Comparison of ENCODE assay signal across 1 cellular context in genomic region chr12:48459259-48459658, GRCh38.
TF ChIP-seq lines count a peak whose summit lies in the region.

No MANE protein-coding gene starts in this region.

TF ChIP-seq in K562, 482 proteins besides CTCF, POLR2A, EP300 and RAD21 (continued from another document and continues in another):
- TF ChIP-seq YY1 (IDR thresholded peaks at IDR 0.05; ENCODE audit: borderline replicate concordance in 1 of 3, control insufficient read depth in 1 of 3, extremely low read depth in 1 of 3, insufficient read depth in 3 of 3, insufficient read length in 1 of 3, insufficient replicate concordance in 2 of 3, low read depth in 1 of 3, low read length in 2 of 3): no peak
- TF ChIP-seq BCLAF1 (IDR thresholded peaks at IDR 0.05; ENCODE audit: borderline replicate concordance in 1 of 2, control insufficient read depth in 1 of 2, low read depth in 2 of 2, low read length in 1 of 2): no peak
- no peak for TF ChIP-seq ZKSCAN8 (CRISPR knock-in tag; IDR thresholded peaks at IDR 0.05)
- no peak for TF ChIP-seq ZNF778 (CRISPR knock-in tag; IDR thresholded peaks at IDR 0.05)
- no peak for TF ChIP-seq XRCC4 (IDR thresholded peaks at IDR 0.05; ENCODE audit: extremely low read depth, insufficient read depth, insufficient read length)
- no peak for TF ChIP-seq POLR2B (IDR thresholded peaks at IDR 0.05; ENCODE audit: low read depth, partially characterized antibody)
- 0 out of 4 replicates have a peak, but pooled peaks of 1 of the 2 experiments have one; percentile 29 for TF ChIP-seq RCOR1 (IDR thresholded peaks at IDR 0.05; ENCODE audit: borderline replicate concordance in 1 of 2, low read depth in 2 of 2, low read length in 2 of 2)
- no peak for TF ChIP-seq MYC (IDR thresholded peaks at IDR 0.05; ENCODE audit: low read depth, low read length)
- TF ChIP-seq MYC (CRISPR knock-in tag; IDR thresholded peaks at IDR 0.05; ENCODE audit: borderline replicate concordance, low read depth): no peak
- TF ChIP-seq USF2 (CRISPR knock-in tag; IDR thresholded peaks at IDR 0.05): no peak
- no peak for TF ChIP-seq BRF1 (IDR thresholded peaks at IDR 0.05; ENCODE audit: borderline replicate concordance, extremely low read depth, insufficient read length)
- TF ChIP-seq MYBL2 (IDR thresholded peaks at IDR 0.05; ENCODE audit: low read depth): no peak
- TF ChIP-seq MYBL2 (CRISPR knock-in tag; IDR thresholded peaks at IDR 0.05; ENCODE audit: borderline replicate concordance): no peak
- TF ChIP-seq NR2C2 (CRISPR knock-in tag; IDR thresholded peaks at IDR 0.05): no peak
- TF ChIP-seq NR2C2 (tag; IDR thresholded peaks at IDR 0.05): no peak
- TF ChIP-seq POU5F1 (IDR thresholded peaks at IDR 0.05; ENCODE audit: borderline replicate concordance, low read depth, low read length, partially characterized antibody): no peak
- TF ChIP-seq MYNN (IDR thresholded peaks at IDR 0.05): no peak
- TF ChIP-seq MYNN (CRISPR knock-in tag; IDR thresholded peaks at IDR 0.05): no peak
- no peak for TF ChIP-seq ARNT (IDR thresholded peaks at IDR 0.05)
- no peak for TF ChIP-seq ZNF766 (CRISPR knock-in tag; conservative IDR thresholded peaks at IDR 0.05)
- no peak for TF ChIP-seq GATAD2A (IDR thresholded peaks at IDR 0.05)
- no peak for TF ChIP-seq SRSF3 (IDR thresholded peaks at IDR 0.05; ENCODE audit: insufficient read depth, low read length)
- no peak for TF ChIP-seq HNRNPUL1 (IDR thresholded peaks at IDR 0.05; ENCODE audit: low read length)
- no peak for TF ChIP-seq ARID4B (CRISPR knock-in tag; IDR thresholded peaks at IDR 0.05)
- no peak for TF ChIP-seq SNIP1 (IDR thresholded peaks at IDR 0.05; ENCODE audit: low read depth)
- TF ChIP-seq E4F1 (CRISPR knock-in tag; IDR thresholded peaks at IDR 0.05; ENCODE audit: borderline replicate concordance): no peak
- no peak for TF ChIP-seq CHCHD3 (CRISPR knock-in tag; IDR thresholded peaks at IDR 0.05)
- no peak for TF ChIP-seq SNRNP70 (optimal IDR thresholded peaks at IDR 0.05; ENCODE audit: low read depth, low read length)
- no peak for TF ChIP-seq TARDBP (IDR thresholded peaks at IDR 0.05)
- no peak for TF ChIP-seq NFIC (IDR thresholded peaks at IDR 0.05)
- TF ChIP-seq MEIS2 (IDR thresholded peaks at IDR 0.05; ENCODE audit: partially characterized antibody): peak; percentile 50
- TF ChIP-seq LARP7 (IDR thresholded peaks at IDR 0.05): no peak
- TF ChIP-seq TBL1XR1 (IDR thresholded peaks at IDR 0.05; ENCODE audit: low read length in 2 of 2): no peak
- no peak for TF ChIP-seq ZBTB2 (IDR thresholded peaks at IDR 0.05)
- TF ChIP-seq ZNF133 (CRISPR knock-in tag; IDR thresholded peaks at IDR 0.05): no peak
- no peak for TF ChIP-seq TFE3 (CRISPR knock-in tag; IDR thresholded peaks at IDR 0.05)
- TF ChIP-seq ZNF175 (CRISPR knock-in tag; IDR thresholded peaks at IDR 0.05; ENCODE audit: low read depth): no peak
- no peak for TF ChIP-seq BMI1 (IDR thresholded peaks at IDR 0.05; ENCODE audit: low read length)
- TF ChIP-seq MECOM (CRISPR knock-in tag; IDR thresholded peaks at IDR 0.05): peak; percentile 23; the same call in 1 of the 2 replicates
- no peak for TF ChIP-seq ZNF408 (CRISPR knock-in tag; IDR thresholded peaks at IDR 0.05; ENCODE audit: low read depth)
- TF ChIP-seq CBX2 (IDR thresholded peaks at IDR 0.05; ENCODE audit: insufficient read depth, low read length, poor library complexity, severe bottlenecking): no peak
- TF ChIP-seq FOXJ3 (CRISPR knock-in tag; IDR thresholded peaks at IDR 0.05): no peak
- TF ChIP-seq ELK3 (CRISPR knock-in tag; IDR thresholded peaks at IDR 0.05): no peak
- TF ChIP-seq ZNF584 (CRISPR knock-in tag; IDR thresholded peaks at IDR 0.05; ENCODE audit: low read depth): no peak
- no peak for TF ChIP-seq ZNF239 (CRISPR knock-in tag; IDR thresholded peaks at IDR 0.05)
- peak; percentile 92 for TF ChIP-seq FOSL1 (tag; conservative IDR thresholded peaks at IDR 0.05)
- TF ChIP-seq ZNF668 (CRISPR knock-in tag; IDR thresholded peaks at IDR 0.05): no peak
- no peak for TF ChIP-seq HDAC1 (IDR thresholded peaks at IDR 0.05)
- TF ChIP-seq STAT6 (CRISPR knock-in tag; IDR thresholded peaks at IDR 0.05): no peak
- no peak for TF ChIP-seq SIX5 (IDR thresholded peaks at IDR 0.05; ENCODE audit: borderline replicate concordance in 1 of 2, insufficient read depth in 1 of 2, low read depth in 1 of 2, low read length in 2 of 2)
- TF ChIP-seq MTA1 (IDR thresholded peaks at IDR 0.05; ENCODE audit: borderline replicate concordance): no peak
- TF ChIP-seq TAF7 (tag; IDR thresholded peaks at IDR 0.05): no peak
- TF ChIP-seq XRCC3 (IDR thresholded peaks at IDR 0.05): no peak
- no peak for TF ChIP-seq CCNT2 (IDR thresholded peaks at IDR 0.05; ENCODE audit: borderline replicate concordance, extremely low read depth, insufficient read length, low read depth, low read length)
- TF ChIP-seq ZSCAN32 (CRISPR knock-in tag; IDR thresholded peaks at IDR 0.05): no peak
- peak; percentile 55; the same call in 1 of the 2 replicates for TF ChIP-seq DPF2 (IDR thresholded peaks at IDR 0.05)
- no peak for TF ChIP-seq KAT8 (IDR thresholded peaks at IDR 0.05; ENCODE audit: low read depth)
- TF ChIP-seq ZFX (CRISPR knock-in tag; IDR thresholded peaks at IDR 0.05): no peak
